In the genomic region with DNA sequence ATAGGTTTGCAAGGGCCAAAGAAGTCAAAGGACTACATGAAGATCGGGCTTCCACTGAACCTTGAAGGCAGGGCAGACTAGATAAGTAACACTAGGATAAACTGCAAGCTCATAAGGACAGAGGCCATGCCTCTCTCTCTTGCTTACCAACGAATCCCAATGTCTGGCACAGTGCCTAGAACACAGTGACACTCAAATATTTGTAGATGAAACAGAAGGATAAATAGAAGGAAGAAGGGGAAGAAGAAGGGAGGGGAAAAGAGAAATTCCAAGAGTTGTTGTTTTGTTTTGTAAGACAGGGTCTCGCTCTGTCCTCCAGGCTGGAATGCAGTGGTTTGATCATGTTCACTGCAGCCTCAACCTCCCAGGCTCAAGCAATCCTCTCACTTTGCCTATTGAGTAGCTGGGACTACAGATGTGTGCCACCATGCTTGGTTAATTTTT, we compare ENCODE assay signal across 1 cellular context.
A peak's percentile ranks its signal among the peaks of the same experiment; 100 is the strongest.
TF ChIP-seq lines count a peak whose summit lies in the region.

No MANE protein-coding gene starts in this region.

TF ChIP-seq in HepG2, 621 proteins besides CTCF, POLR2A, EP300 and RAD21 (continued from another document and continues in another):
- TF ChIP-seq, protein P1, sequence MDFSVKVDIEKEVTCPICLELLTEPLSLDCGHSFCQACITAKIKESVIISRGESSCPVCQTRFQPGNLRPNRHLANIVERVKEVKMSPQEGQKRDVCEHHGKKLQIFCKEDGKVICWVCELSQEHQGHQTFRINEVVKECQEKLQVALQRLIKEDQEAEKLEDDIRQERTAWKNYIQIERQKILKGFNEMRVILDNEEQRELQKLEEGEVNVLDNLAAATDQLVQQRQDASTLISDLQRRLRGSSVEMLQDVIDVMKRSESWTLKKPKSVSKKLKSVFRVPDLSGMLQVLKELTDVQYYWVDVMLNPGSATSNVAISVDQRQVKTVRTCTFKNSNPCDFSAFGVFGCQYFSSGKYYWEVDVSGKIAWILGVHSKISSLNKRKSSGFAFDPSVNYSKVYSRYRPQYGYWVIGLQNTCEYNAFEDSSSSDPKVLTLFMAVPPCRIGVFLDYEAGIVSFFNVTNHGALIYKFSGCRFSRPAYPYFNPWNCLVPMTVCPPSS (IDR thresholded peaks at IDR 0.05): no peak
- TF ChIP-seq FOXK2 (IDR thresholded peaks at IDR 0.05) (0 out of 2 replicates have a peak, but pooled peaks have one; percentile 31), ZNF558 (CRISPR knock-in tag; IDR thresholded peaks at IDR 0.05; ENCODE audit: borderline replicate concordance) (no peak), ZNF317 (CRISPR knock-in tag; IDR thresholded peaks at IDR 0.05) (no peak), RARA (CRISPR knock-in tag; IDR thresholded peaks at IDR 0.05) (peak; percentile 50; the same call in 1 of the 2 replicates), KAT8 (CRISPR knock-in tag; IDR thresholded peaks at IDR 0.05) (0 out of 2 replicates have a peak, but pooled peaks have one; percentile 29), MXD4 (CRISPR knock-in tag; IDR thresholded peaks at IDR 0.05) (no peak), ZNF180 (CRISPR knock-in tag; IDR thresholded peaks at IDR 0.05; ENCODE audit: borderline replicate concordance, low read depth) (no peak), POGZ (CRISPR knock-in tag; IDR thresholded peaks at IDR 0.05) (peak; percentile 32; the same call in 1 of the 2 replicates), AHR (CRISPR knock-in tag; IDR thresholded peaks at IDR 0.05) (no peak), ZNF878 (CRISPR knock-in tag; IDR thresholded peaks at IDR 0.05) (no peak), SATB2 (CRISPR knock-in tag; IDR thresholded peaks at IDR 0.05) (0 out of 2 replicates have a peak, but pooled peaks have one; percentile 35), FOSL1 (CRISPR knock-in tag; IDR thresholded peaks at IDR 0.05; ENCODE audit: borderline replicate concordance) (no peak)
- TF ChIP-seq, protein P2, sequence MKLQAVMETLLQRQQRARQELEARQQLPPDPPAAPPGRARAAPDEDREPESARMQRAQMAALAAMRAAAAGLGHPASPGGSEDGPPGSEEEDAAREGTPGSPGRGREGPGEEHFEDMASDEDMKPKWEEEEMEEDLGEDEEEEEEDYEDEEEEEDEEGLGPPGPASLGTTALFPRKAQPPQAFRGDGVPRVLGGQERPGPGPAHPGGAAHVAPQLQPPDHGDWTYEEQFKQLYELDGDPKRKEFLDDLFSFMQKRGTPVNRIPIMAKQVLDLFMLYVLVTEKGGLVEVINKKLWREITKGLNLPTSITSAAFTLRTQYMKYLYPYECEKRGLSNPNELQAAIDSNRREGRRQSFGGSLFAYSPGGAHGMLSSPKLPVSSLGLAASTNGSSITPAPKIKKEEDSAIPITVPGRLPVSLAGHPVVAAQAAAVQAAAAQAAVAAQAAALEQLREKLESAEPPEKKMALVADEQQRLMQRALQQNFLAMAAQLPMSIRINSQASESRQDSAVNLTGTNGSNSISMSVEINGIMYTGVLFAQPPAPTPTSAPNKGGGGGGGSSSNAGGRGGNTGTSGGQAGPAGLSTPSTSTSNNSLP (IDR thresholded peaks at IDR 0.05; ENCODE audit: low read depth, low read length): 0 out of 2 replicates have a peak, but pooled peaks have one; percentile 6
- TF ChIP-seq, protein P3, sequence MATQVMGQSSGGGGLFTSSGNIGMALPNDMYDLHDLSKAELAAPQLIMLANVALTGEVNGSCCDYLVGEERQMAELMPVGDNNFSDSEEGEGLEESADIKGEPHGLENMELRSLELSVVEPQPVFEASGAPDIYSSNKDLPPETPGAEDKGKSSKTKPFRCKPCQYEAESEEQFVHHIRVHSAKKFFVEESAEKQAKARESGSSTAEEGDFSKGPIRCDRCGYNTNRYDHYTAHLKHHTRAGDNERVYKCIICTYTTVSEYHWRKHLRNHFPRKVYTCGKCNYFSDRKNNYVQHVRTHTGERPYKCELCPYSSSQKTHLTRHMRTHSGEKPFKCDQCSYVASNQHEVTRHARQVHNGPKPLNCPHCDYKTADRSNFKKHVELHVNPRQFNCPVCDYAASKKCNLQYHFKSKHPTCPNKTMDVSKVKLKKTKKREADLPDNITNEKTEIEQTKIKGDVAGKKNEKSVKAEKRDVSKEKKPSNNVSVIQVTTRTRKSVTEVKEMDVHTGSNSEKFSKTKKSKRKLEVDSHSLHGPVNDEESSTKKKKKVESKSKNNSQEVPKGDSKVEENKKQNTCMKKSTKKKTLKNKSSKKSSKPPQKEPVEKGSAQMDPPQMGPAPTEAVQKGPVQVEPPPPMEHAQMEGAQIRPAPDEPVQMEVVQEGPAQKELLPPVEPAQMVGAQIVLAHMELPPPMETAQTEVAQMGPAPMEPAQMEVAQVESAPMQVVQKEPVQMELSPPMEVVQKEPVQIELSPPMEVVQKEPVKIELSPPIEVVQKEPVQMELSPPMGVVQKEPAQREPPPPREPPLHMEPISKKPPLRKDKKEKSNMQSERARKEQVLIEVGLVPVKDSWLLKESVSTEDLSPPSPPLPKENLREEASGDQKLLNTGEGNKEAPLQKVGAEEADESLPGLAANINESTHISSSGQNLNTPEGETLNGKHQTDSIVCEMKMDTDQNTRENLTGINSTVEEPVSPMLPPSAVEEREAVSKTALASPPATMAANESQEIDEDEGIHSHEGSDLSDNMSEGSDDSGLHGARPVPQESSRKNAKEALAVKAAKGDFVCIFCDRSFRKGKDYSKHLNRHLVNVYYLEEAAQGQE (IDR thresholded peaks at IDR 0.05; ENCODE audit: borderline replicate concordance in 1 of 2, low read depth in 1 of 2, low read length in 2 of 2): no peak
- TF ChIP-seq, protein P4, sequence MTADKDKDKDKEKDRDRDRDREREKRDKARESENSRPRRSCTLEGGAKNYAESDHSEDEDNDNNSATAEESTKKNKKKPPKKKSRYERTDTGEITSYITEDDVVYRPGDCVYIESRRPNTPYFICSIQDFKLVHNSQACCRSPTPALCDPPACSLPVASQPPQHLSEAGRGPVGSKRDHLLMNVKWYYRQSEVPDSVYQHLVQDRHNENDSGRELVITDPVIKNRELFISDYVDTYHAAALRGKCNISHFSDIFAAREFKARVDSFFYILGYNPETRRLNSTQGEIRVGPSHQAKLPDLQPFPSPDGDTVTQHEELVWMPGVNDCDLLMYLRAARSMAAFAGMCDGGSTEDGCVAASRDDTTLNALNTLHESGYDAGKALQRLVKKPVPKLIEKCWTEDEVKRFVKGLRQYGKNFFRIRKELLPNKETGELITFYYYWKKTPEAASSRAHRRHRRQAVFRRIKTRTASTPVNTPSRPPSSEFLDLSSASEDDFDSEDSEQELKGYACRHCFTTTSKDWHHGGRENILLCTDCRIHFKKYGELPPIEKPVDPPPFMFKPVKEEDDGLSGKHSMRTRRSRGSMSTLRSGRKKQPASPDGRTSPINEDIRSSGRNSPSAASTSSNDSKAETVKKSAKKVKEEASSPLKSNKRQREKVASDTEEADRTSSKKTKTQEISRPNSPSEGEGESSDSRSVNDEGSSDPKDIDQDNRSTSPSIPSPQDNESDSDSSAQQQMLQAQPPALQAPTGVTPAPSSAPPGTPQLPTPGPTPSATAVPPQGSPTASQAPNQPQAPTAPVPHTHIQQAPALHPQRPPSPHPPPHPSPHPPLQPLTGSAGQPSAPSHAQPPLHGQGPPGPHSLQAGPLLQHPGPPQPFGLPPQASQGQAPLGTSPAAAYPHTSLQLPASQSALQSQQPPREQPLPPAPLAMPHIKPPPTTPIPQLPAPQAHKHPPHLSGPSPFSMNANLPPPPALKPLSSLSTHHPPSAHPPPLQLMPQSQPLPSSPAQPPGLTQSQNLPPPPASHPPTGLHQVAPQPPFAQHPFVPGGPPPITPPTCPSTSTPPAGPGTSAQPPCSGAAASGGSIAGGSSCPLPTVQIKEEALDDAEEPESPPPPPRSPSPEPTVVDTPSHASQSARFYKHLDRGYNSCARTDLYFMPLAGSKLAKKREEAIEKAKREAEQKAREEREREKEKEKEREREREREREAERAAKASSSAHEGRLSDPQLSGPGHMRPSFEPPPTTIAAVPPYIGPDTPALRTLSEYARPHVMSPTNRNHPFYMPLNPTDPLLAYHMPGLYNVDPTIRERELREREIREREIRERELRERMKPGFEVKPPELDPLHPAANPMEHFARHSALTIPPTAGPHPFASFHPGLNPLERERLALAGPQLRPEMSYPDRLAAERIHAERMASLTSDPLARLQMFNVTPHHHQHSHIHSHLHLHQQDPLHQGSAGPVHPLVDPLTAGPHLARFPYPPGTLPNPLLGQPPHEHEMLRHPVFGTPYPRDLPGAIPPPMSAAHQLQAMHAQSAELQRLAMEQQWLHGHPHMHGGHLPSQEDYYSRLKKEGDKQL (CRISPR knock-in tag; IDR thresholded peaks at IDR 0.05; ENCODE audit: low read depth): peak; percentile 62
- TF ChIP-seq, protein P5, sequence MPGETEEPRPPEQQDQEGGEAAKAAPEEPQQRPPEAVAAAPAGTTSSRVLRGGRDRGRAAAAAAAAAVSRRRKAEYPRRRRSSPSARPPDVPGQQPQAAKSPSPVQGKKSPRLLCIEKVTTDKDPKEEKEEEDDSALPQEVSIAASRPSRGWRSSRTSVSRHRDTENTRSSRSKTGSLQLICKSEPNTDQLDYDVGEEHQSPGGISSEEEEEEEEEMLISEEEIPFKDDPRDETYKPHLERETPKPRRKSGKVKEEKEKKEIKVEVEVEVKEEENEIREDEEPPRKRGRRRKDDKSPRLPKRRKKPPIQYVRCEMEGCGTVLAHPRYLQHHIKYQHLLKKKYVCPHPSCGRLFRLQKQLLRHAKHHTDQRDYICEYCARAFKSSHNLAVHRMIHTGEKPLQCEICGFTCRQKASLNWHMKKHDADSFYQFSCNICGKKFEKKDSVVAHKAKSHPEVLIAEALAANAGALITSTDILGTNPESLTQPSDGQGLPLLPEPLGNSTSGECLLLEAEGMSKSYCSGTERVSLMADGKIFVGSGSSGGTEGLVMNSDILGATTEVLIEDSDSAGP (CRISPR knock-in tag; IDR thresholded peaks at IDR 0.05; ENCODE audit: borderline replicate concordance): no peak
- TF ChIP-seq, protein P6, sequence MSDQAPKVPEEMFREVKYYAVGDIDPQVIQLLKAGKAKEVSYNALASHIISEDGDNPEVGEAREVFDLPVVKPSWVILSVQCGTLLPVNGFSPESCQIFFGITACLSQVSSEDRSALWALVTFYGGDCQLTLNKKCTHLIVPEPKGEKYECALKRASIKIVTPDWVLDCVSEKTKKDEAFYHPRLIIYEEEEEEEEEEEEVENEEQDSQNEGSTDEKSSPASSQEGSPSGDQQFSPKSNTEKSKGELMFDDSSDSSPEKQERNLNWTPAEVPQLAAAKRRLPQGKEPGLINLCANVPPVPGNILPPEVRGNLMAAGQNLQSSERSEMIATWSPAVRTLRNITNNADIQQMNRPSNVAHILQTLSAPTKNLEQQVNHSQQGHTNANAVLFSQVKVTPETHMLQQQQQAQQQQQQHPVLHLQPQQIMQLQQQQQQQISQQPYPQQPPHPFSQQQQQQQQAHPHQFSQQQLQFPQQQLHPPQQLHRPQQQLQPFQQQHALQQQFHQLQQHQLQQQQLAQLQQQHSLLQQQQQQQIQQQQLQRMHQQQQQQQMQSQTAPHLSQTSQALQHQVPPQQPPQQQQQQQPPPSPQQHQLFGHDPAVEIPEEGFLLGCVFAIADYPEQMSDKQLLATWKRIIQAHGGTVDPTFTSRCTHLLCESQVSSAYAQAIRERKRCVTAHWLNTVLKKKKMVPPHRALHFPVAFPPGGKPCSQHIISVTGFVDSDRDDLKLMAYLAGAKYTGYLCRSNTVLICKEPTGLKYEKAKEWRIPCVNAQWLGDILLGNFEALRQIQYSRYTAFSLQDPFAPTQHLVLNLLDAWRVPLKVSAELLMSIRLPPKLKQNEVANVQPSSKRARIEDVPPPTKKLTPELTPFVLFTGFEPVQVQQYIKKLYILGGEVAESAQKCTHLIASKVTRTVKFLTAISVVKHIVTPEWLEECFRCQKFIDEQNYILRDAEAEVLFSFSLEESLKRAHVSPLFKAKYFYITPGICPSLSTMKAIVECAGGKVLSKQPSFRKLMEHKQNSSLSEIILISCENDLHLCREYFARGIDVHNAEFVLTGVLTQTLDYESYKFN (CRISPR knock-in tag; conservative IDR thresholded peaks at IDR 0.05): peak; percentile 55
- TF ChIP-seq, protein P7, sequence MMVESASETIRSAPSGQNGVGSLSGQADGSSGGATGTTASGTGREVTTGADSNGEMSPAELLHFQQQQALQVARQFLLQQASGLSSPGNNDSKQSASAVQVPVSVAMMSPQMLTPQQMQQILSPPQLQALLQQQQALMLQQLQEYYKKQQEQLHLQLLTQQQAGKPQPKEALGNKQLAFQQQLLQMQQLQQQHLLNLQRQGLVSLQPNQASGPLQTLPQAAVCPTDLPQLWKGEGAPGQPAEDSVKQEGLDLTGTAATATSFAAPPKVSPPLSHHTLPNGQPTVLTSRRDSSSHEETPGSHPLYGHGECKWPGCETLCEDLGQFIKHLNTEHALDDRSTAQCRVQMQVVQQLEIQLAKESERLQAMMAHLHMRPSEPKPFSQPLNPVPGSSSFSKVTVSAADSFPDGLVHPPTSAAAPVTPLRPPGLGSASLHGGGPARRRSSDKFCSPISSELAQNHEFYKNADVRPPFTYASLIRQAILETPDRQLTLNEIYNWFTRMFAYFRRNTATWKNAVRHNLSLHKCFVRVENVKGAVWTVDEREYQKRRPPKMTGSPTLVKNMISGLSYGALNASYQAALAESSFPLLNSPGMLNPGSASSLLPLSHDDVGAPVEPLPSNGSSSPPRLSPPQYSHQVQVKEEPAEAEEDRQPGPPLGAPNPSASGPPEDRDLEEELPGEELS (CRISPR knock-in tag; IDR thresholded peaks at IDR 0.05): peak; percentile 54
- TF ChIP-seq, protein P8, sequence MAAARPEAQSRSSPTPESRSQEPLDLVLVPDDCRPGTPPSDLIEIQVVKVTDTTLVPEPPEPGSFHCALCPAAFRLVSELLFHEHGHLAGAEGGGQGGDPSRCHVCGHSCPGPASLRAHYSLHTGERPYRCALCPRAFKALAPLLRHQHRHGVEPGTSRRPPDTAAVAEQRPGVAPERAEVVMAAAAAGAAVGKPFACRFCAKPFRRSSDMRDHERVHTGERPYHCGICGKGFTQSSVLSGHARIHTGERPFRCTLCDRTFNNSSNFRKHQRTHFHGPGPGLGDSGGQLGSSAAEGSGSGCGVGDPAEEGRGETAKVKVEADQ (CRISPR knock-in tag; IDR thresholded peaks at IDR 0.05; ENCODE audit: borderline replicate concordance): no peak
- TF ChIP-seq, protein P9, sequence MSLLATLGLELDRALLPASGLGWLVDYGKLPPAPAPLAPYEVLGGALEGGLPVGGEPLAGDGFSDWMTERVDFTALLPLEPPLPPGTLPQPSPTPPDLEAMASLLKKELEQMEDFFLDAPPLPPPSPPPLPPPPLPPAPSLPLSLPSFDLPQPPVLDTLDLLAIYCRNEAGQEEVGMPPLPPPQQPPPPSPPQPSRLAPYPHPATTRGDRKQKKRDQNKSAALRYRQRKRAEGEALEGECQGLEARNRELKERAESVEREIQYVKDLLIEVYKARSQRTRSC (CRISPR knock-in tag; IDR thresholded peaks at IDR 0.05; ENCODE audit: low read depth): no peak
- TF ChIP-seq, protein P10, sequence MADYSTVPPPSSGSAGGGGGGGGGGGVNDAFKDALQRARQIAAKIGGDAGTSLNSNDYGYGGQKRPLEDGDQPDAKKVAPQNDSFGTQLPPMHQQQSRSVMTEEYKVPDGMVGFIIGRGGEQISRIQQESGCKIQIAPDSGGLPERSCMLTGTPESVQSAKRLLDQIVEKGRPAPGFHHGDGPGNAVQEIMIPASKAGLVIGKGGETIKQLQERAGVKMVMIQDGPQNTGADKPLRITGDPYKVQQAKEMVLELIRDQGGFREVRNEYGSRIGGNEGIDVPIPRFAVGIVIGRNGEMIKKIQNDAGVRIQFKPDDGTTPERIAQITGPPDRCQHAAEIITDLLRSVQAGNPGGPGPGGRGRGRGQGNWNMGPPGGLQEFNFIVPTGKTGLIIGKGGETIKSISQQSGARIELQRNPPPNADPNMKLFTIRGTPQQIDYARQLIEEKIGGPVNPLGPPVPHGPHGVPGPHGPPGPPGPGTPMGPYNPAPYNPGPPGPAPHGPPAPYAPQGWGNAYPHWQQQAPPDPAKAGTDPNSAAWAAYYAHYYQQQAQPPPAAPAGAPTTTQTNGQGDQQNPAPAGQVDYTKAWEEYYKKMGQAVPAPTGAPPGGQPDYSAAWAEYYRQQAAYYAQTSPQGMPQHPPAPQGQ (CRISPR knock-in tag; IDR thresholded peaks at IDR 0.05; ENCODE audit: borderline replicate concordance): no peak
